ENCODE assay signal across 7 cellular contexts in the genomic region with DNA sequence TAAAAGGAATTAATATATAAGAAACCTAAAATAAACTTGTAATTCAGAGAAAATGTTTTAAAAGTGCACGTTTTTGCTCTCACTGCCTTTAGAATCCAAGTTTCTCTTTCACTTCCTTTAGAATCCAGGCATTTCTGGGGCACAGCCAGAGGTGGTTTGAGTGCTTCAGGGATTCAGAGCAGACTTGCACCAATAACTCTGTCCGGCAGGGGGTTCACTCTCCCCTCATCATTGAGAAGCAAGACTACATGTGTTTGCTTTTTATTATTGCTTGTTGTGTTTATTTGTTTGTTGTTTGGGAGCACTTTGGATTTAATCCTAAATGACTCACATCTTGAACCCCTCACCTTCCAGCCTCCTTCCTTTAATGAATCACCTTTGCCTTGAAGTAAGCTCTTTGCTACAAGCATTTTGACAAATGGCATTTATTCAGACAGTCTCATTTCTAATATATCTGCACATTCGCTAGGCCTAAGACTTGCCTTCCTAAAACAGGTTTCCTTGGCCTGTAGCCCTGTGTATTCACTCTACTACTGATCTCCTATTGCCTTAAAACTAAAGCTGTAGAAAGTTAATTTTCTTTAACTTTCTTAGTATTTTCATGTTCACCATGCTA.
DNase-seq lines count a peak whose midpoint lies in the region; ATAC-seq and TF ChIP-seq lines count a peak whose summit lies in the region.

No MANE protein-coding gene starts in this region.

- H3K36me3 ChIP-seq in NT2/D1 (ENCODE audit: insufficient read depth, insufficient read length, low read length) = no peaks in the 10 kb centered on the region
- no peaks in the 10 kb centered on the region for H3K36me3 ChIP-seq in colonic mucosa
- H3K36me3 ChIP-seq in right lobe of liver = no peaks in the 10 kb centered on the region

- intact Hi-C loops in colonic mucosa (cut with DNase I) = no loop called here
- intact Hi-C loops in right lobe of liver (cut with DNase I) = no loop called here

- H3K4me1 ChIP-seq in NT2/D1 (ENCODE audit: insufficient read depth, insufficient read length) (no peaks in the 10 kb centered on the region), colonic mucosa (no peaks in the 10 kb centered on the region), right lobe of liver (no peaks in the 10 kb centered on the region)

- H3K27me3 ChIP-seq in NT2/D1 (ENCODE audit: insufficient read depth, insufficient read length) = no peaks in the 10 kb centered on the region
- H3K27me3 ChIP-seq in colonic mucosa = no peaks in the 10 kb centered on the region
- no peaks in the 10 kb centered on the region for H3K27me3 ChIP-seq in right lobe of liver

- TF ChIP-seq CTCF in colonic mucosa (IDR thresholded peaks at IDR 0.05) (peak; percentile 49), right lobe of liver (IDR thresholded peaks at IDR 0.05) (peak; percentile 44 to 63 (median 58))

- no peaks in the 10 kb centered on the region for H3K9me3 ChIP-seq in NT2/D1 (ENCODE audit: insufficient read depth, low read length)
- no peaks in the 10 kb centered on the region for H3K9me3 ChIP-seq in colonic mucosa
- H3K9me3 ChIP-seq in right lobe of liver = no peaks in the 10 kb centered on the region

- H3K9ac ChIP-seq in NT2/D1 (ENCODE audit: insufficient read length, low read depth) (no peak overlapping the region), colonic mucosa (ENCODE audit: low read depth in 2 of 2, low read length in 2 of 2) (no peak overlapping the region)

- DNase-seq in ELR (ENCODE audit: low read depth) (peak; percentile 73), NT2/D1 (ENCODE audit: low read depth, low spot score) (peak; percentile 59), colonic mucosa (peak; percentile 36), right lobe of liver (peak; percentile 57 to 71 (median 60)), KG1 (lab: John Stamatoyannopoulos, UW) (no peak)
- no peak for DNase-seq in NK-92 treated with Interleukin-12 subunit alpha and Interleukin-12 subunit beta, amount 100 ng/mL, for 24 hours (lab: John Stamatoyannopoulos, UW)

- 40% methylated on average over 3 of the region's 3 CpGs for WGBS in right lobe of liver (ENCODE audit: insufficient coverage, low coverage, low lambda C conversion rate, missing lambda C conversion rate)

- H3K27ac ChIP-seq in colonic mucosa (no peak overlapping the region), right lobe of liver (no peak overlapping the region)

- H3K4me3 ChIP-seq in NT2/D1 (ENCODE audit: insufficient read length, low read depth) (no peak overlapping the region), colonic mucosa (no peak overlapping the region), right lobe of liver (no peak overlapping the region)

- ATAC-seq in HG03378 (IDR thresholded peaks at IDR 0.05; ENCODE audit: unreplicated experiment) (peak; percentile 49), right lobe of liver (peak; percentile 89 to 99 (median 96))

- TF ChIP-seq POLR2A in right lobe of liver (IDR thresholded peaks at IDR 0.05) = no peak

Comparison
In these comparisons a context has a peak if more than half of its experiments do, and no peak if none do; other contexts are left out.
1. DNase-seq: peak in ELR (single experiment), NT2/D1 (single experiment), colonic mucosa (single experiment) and right lobe of liver (3 of 3); none in KG1 (single experiment) and NK-92 treated with Interleukin-12 subunit alpha and Interleukin-12 subunit beta, amount 100 ng/mL, for 24 hours (single experiment).